Comparison of ENCODE assay signal across 8 cellular contexts in the genomic region with DNA sequence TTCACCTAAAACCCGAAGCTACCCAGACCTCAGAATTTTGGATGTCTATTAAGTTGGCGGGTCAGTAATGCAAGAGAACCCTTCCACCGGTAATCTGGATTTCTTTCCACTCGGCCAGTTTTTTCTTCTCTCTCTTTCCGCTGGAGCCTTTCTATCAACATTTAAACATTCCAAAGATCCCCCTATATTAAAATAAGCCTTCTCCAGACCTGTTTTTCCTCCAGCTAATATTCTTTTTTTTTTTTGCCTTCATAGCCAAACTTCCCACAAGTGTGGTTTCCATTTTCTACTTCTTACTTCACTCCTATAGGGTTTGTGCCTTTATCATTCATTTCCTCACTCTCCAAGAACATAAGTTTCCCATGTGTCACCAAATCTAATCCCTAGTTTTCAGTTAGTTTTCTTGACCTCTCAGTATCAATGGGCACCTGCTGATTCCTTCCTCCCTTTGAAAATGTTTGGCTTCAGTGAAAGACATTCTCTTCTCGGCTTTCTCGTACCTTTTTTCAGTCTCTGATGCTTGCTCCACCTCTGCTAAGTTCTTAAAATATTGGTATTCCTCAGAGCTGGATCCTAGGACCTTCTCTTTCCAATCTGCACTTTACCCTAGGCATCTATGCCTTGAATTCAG. TPM values are rescaled to one million over a fixed set of nuclear protein-coding genes. Genes with fewer than 3 reads are reported as not detected.
DNase-seq lines count a peak whose midpoint lies in the region; ATAC-seq lines count a peak whose summit lies in the region.

No MANE protein-coding gene starts in this region.

- H3K9me3 Mint-ChIP-seq in T-helper 1 cell treated with Interleukin-12 subunit alpha and Interleukin-12 subunit beta and Interleukin-4 antibody, amounts not matched to agents 30 μg/mL and 1 μg/mL, for 36 hours = no peaks in the 10 kb centered on the region
- H3K9me3 Mint-ChIP-seq in activated naive CD4-positive, alpha-beta T cell treated with anti-CD3 and anti-CD28 coated beads, Interleukin-2, amount 50 U/mL, for 72 hours = no peaks in the 10 kb centered on the region

- peak overlapping the region; percentile 96 for H3K27ac Mint-ChIP-seq in T-helper 1 cell treated with Interleukin-12 subunit alpha and Interleukin-12 subunit beta and Interleukin-4 antibody, amounts not matched to agents 30 μg/mL and 1 μg/mL, for 36 hours
- peak overlapping the region; percentile 98 to 100 for H3K27ac Mint-ChIP-seq in activated naive CD4-positive, alpha-beta T cell treated with anti-CD3 and anti-CD28 coated beads, Interleukin-2, amount 50 U/mL, for 72 hours

- peaks cover 26% of the 10 kb centered on the region for H3K4me1 Mint-ChIP-seq in T-helper 1 cell treated with Interleukin-12 subunit alpha and Interleukin-12 subunit beta and Interleukin-4 antibody, amounts not matched to agents 30 μg/mL and 1 μg/mL, for 36 hours (ENCODE audit: low read depth)

- peak overlapping the region; percentile 92 for H3K4me3 Mint-ChIP-seq in T-helper 1 cell treated with Interleukin-12 subunit alpha and Interleukin-12 subunit beta and Interleukin-4 antibody, amounts not matched to agents 30 μg/mL and 1 μg/mL, for 36 hours

- no peak for ATAC-seq in activated naive CD4-positive, alpha-beta T cell treated with anti-CD3 and anti-CD28 coated beads, Interleukin-2, amount 50 U/mL, for 72 hours
- no peak for ATAC-seq in GM21717 (IDR thresholded peaks at IDR 0.05; ENCODE audit: unreplicated experiment)
- ATAC-seq in GM19455 (IDR thresholded peaks at IDR 0.05; ENCODE audit: unreplicated experiment) = no peak
- no peak for ATAC-seq in GM18907 (IDR thresholded peaks at IDR 0.05; ENCODE audit: unreplicated experiment)

- peaks cover 22% of the 10 kb centered on the region for H3K36me3 Mint-ChIP-seq in T-helper 1 cell treated with Interleukin-12 subunit alpha and Interleukin-12 subunit beta and Interleukin-4 antibody, amounts not matched to agents 30 μg/mL and 1 μg/mL, for 36 hours (ENCODE audit: low read depth)
- H3K36me3 Mint-ChIP-seq in activated naive CD4-positive, alpha-beta T cell treated with anti-CD3 and anti-CD28 coated beads, Interleukin-2, amount 50 U/mL, for 72 hours = peaks cover 30 to 49% of the 10 kb centered on the region in 2 donors

- H3K4me1 ChIP-seq in iPS-20b (ENCODE audit: insufficient read depth, low read length) = no peaks in the 10 kb centered on the region; the same call in 1 of the 2 replicates

- peak overlapping the region; percentile 62 for H3K27ac ChIP-seq in iPS-20b (ENCODE audit: low read length)
- H3K27ac ChIP-seq in substantia nigra (ENCODE audit: low read depth, low read length, poor library complexity, severe bottlenecking) = peak overlapping the region; percentile 99

- peak overlapping the region; percentile 90 for H3K4me3 ChIP-seq in iPS-20b (ENCODE audit: low read length)

- DNase-seq in T-helper 1 cell (no peak), substantia nigra (lab: John Stamatoyannopoulos, UW) (no peak)
- no peak for DNase-seq in activated naive CD4-positive, alpha-beta T cell treated with anti-CD3 and anti-CD28 coated beads, Interleukin-2, amount 50 U/mL, for 72 hours (ENCODE audit: low spot score in 2 of 2)

- no peaks in the 10 kb centered on the region for H3K27me3 Mint-ChIP-seq in T-helper 1 cell treated with Interleukin-12 subunit alpha and Interleukin-12 subunit beta and Interleukin-4 antibody, amounts not matched to agents 30 μg/mL and 1 μg/mL, for 36 hours (ENCODE audit: low read depth)

- H3K36me3 ChIP-seq in iPS-20b (ENCODE audit: insufficient read depth, low read depth, low read length) = peaks cover 32% of the 10 kb centered on the region

- no peaks in the 10 kb centered on the region for H3K27me3 ChIP-seq in iPS-20b (ENCODE audit: insufficient read depth, low read length)

- H3K9me3 ChIP-seq in iPS-20b (ENCODE audit: insufficient read depth, low read depth, low read length) = no peaks in the 10 kb centered on the region

- H3K9ac ChIP-seq in iPS-20b (ENCODE audit: low read depth, low read length) = peak overlapping the region; percentile 98; the same call in 1 of the 2 replicates

RNA-seq across cellular contexts. Expression of a gene that starts 0.6 kb away (rescaled TPM):
- total RNA-seq in activated naive CD4-positive, alpha-beta T cell treated with anti-CD3 and anti-CD28 coated beads, Interleukin-2, amount 50 U/mL, for 72 hours = 10 to 100 TPM; 50.6 to 72.3 TPM

RNA-seq across cellular contexts. Expression of a gene that starts 13.4 kb away (rescaled TPM):
- total RNA-seq in activated naive CD4-positive, alpha-beta T cell treated with anti-CD3 and anti-CD28 coated beads, Interleukin-2, amount 50 U/mL, for 72 hours = 10 to 100 TPM; 70.1 to 70.6 TPM

RNA-seq across cellular contexts. Expression of a gene that starts 13.7 kb away (rescaled TPM):
- 10 to 100 TPM in 1 of 2 donors, 1 to 10 TPM in 1; 6.5 to 20.1 TPM for total RNA-seq in activated naive CD4-positive, alpha-beta T cell treated with anti-CD3 and anti-CD28 coated beads, Interleukin-2, amount 50 U/mL, for 72 hours

RNA-seq across cellular contexts. Expression of a gene that starts 44.4 kb away (rescaled TPM):
- under 1 TPM; 0.02 to 0.14 TPM for total RNA-seq in activated naive CD4-positive, alpha-beta T cell treated with anti-CD3 and anti-CD28 coated beads, Interleukin-2, amount 50 U/mL, for 72 hours
